Comparison of ENCODE assay signal across 17 cellular contexts in the genomic region with DNA sequence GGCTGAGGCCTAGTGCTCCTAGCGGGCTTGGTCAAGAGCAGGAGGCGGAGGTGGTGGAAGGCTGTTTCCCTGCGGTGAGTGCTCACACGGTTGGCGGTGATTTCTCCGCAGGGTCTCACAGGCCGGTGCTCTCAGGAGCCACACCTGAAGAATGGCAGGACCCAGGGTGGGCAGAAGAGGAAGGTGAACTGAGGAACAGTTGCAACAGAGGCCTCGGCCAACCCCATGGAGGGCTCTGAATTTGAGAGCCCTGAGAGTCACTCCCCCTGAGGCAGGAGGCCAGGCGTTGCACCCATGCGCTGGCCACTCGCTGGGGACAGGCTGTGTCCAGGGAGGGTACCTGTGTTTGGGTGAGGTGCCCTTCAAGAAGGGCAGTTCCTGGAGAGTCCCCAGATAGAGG. TPM values are rescaled to one million over a fixed set of nuclear protein-coding genes. Genes with fewer than 3 reads are reported as not detected.
DNase-seq lines count a peak whose midpoint lies in the region; ATAC-seq and TF ChIP-seq lines count a peak whose summit lies in the region.
"Had no signal": no experiment of that assay in that cellular context is flagged by ENCODE, and none has a peak within 500 bp of the region (broad histone marks: within the 10 kb centered on the region; RNA-seq: fewer than 3 reads in every experiment).

No MANE protein-coding gene starts in this region.

- no peak for TF ChIP-seq EP300 in SK-N-SH (IDR thresholded peaks at IDR 0.05; ENCODE audit: borderline replicate concordance in 1 of 2, low read depth in 1 of 2, low read length in 1 of 2)

- no peak overlapping the region for H3K27ac ChIP-seq in Karpas-422 (ENCODE audit: low read length)
- no peak overlapping the region for H3K27ac ChIP-seq in SK-N-SH (ENCODE audit: low read depth in 2 of 2, low read length in 1 of 2)
- H3K27ac ChIP-seq: GM23248 had no signal

- CTCF ChIA-PET in SK-N-SH (lab: Yijun Ruan, JAX): no interaction called here

- H4K20me1 ChIP-seq in Karpas-422 (ENCODE audit: insufficient read depth, low read depth, low read length) (no peaks in the 10 kb centered on the region), SK-N-SH (ENCODE audit: insufficient read depth) (no peaks in the 10 kb centered on the region)

- H3K79me2 ChIP-seq in Karpas-422 (ENCODE audit: low read length) (no peaks in the 10 kb centered on the region), SK-N-SH (ENCODE audit: insufficient read depth) (no peaks in the 10 kb centered on the region)

- POLR2A ChIA-PET in SK-N-SH (lab: Yijun Ruan, JAX): no interaction called here

- H3K9me2 ChIP-seq in Karpas-422 (replicated peaks; ENCODE audit: insufficient read depth, low read length): no peaks in the 10 kb centered on the region
- no peaks in the 10 kb centered on the region for H3K9me2 ChIP-seq in SK-N-SH

- H3K36me3 ChIP-seq in Karpas-422 (ENCODE audit: insufficient read depth, low read length): no peaks in the 10 kb centered on the region
- H3K36me3 ChIP-seq in SK-N-SH (replicated peaks in 1 of 2; ENCODE audit: control insufficient read depth in 1 of 2, insufficient read depth in 2 of 2, low read length in 1 of 2): no peaks in the 10 kb centered on the region

- no peak overlapping the region for H3K4me3 Mint-ChIP-seq in glutamatergic neuron (ENCODE audit: unreplicated experiment)
- H3K4me3 Mint-ChIP-seq in nephron progenitor cell: no peak overlapping the region
- H3K4me3 Mint-ChIP-seq: CD14-positive monocyte; CD4-positive, alpha-beta T cell had no signal

- H3K36me3 Mint-ChIP-seq in glutamatergic neuron (ENCODE audit: unreplicated experiment) (peaks cover 5% of the 10 kb centered on the region), nephron progenitor cell (ENCODE audit: low read depth) (peaks cover 11% of the 10 kb centered on the region)
- H3K36me3 Mint-ChIP-seq: CD14-positive monocyte; CD8-positive, alpha-beta memory T cell had no signal

- H3K9me3 Mint-ChIP-seq in glutamatergic neuron (ENCODE audit: unreplicated experiment) (peaks cover 15% of the 10 kb centered on the region), nephron progenitor cell (no peaks in the 10 kb centered on the region)
- H3K9me3 Mint-ChIP-seq: CD4-positive, alpha-beta T cell had no signal

- peaks cover 12% of the 10 kb centered on the region for H3K4me1 Mint-ChIP-seq in glutamatergic neuron (ENCODE audit: low read depth, unreplicated experiment)
- H3K4me1 Mint-ChIP-seq in nephron progenitor cell: peaks cover 48% of the 10 kb centered on the region

- H3F3A ChIP-seq in SK-N-SH (replicated peaks; ENCODE audit: insufficient read depth): no peaks in the 10 kb centered on the region

- TF ChIP-seq CTCF in glutamatergic neuron (IDR thresholded peaks at IDR 0.05; ENCODE audit: partially characterized antibody, unreplicated experiment) (no peak), nephron progenitor cell (IDR thresholded peaks at IDR 0.05) (no peak), SK-N-SH (IDR thresholded peaks at IDR 0.05) (no peak)

- no peak overlapping the region for H3K4me3 ChIP-seq in Karpas-422 (ENCODE audit: low read length)
- no peak overlapping the region for H3K4me3 ChIP-seq in SK-N-SH (ENCODE audit: low read depth in 2 of 2, low read length in 1 of 2)
- H3K4me3 ChIP-seq: GM23248 had no signal

- peak overlapping the region; percentile 33 for H3K27ac Mint-ChIP-seq in glutamatergic neuron (ENCODE audit: unreplicated experiment)
- H3K27ac Mint-ChIP-seq in nephron progenitor cell: peak overlapping the region; percentile 85
- H3K27ac Mint-ChIP-seq: CD4-positive, alpha-beta T cell; CD8-positive, alpha-beta memory T cell had no signal

- no peak for ATAC-seq in HG02970 (IDR thresholded peaks at IDR 0.05; ENCODE audit: low FRiP score, unreplicated experiment)

- peaks cover 41% of the 10 kb centered on the region for H3K4me1 ChIP-seq in Karpas-422 (ENCODE audit: low read length)
- no peaks in the 10 kb centered on the region; a peak in 1 of 4 replicates for H3K4me1 ChIP-seq in SK-N-SH (ENCODE audit: control insufficient read depth in 1 of 2, insufficient read depth in 2 of 2, low read depth in 1 of 2, low read length in 1 of 2)

- H3K9ac ChIP-seq in Karpas-422 (ENCODE audit: low read length) (no peak overlapping the region), SK-N-SH (no peak overlapping the region)
- H3K9ac ChIP-seq: GM23248 had no signal

- TF ChIP-seq RAD21 in SK-N-SH (IDR thresholded peaks at IDR 0.05; ENCODE audit: low read length): no peak

- WGBS in SK-N-SH (ENCODE audit: low lambda C conversion rate): 86% methylated on average over 7 of the region's 11 CpGs

- H3K9me3 ChIP-seq in Karpas-422 (ENCODE audit: low read length) (no peaks in the 10 kb centered on the region), SK-N-SH (no peaks in the 10 kb centered on the region)

- peaks cover 6% of the 10 kb centered on the region for H3K27me3 Mint-ChIP-seq in glutamatergic neuron (ENCODE audit: unreplicated experiment)
- H3K27me3 Mint-ChIP-seq in nephron progenitor cell (ENCODE audit: low read depth, poor library complexity): peaks cover 7% of the 10 kb centered on the region

- H3K4me2 ChIP-seq in Karpas-422 (ENCODE audit: low read depth, low read length, poor library complexity, severe bottlenecking): peak overlapping the region; percentile 23
- no peak overlapping the region for H3K4me2 ChIP-seq in SK-N-SH

- H3K27me3 ChIP-seq in Karpas-422 (ENCODE audit: low read length) (no peaks in the 10 kb centered on the region; the same call in 1 of the 2 replicates), SK-N-SH (ENCODE audit: insufficient read depth) (no peaks in the 10 kb centered on the region)

- no peak overlapping the region for H2AFZ ChIP-seq in Karpas-422 (ENCODE audit: low read length)
- no peak overlapping the region for H2AFZ ChIP-seq in SK-N-SH (ENCODE audit: low read depth)
- H2AFZ ChIP-seq: GM23248 had no signal

- no peak for DNase-seq in Karpas-422
- no peak for DNase-seq in glutamatergic neuron
- DNase-seq in nephron progenitor cell: no peak
- no peak for DNase-seq in COR-L47 (lab: John Stamatoyannopoulos, UW)
- DNase-seq in inferior parietal cortex (ENCODE audit: extremely low spot score): no peak
- DNase-seq in SK-N-SH: no peak
- DNase-seq: Calu3; CD4-positive, alpha-beta T cell; CD8-positive, alpha-beta memory T cell; DMS53; DMS79 treated with DMSO at 0.1 percent for 48 hours; GF-D8; GM23248; H7; HCEC 1CT had no signal

TF ChIP-seq in SK-N-SH, 30 proteins besides CTCF, POLR2A, EP300 and RAD21 (continues in another document):
- TF ChIP-seq NFIC (IDR thresholded peaks at IDR 0.05; ENCODE audit: borderline replicate concordance) (no peak), POLR2AphosphoS5 (IDR thresholded peaks at IDR 0.05; ENCODE audit: low read depth, low read length) (no peak), RFX5 (IDR thresholded peaks at IDR 0.05; ENCODE audit: low read length) (no peak), YY1 (IDR thresholded peaks at IDR 0.05; ENCODE audit: low read depth) (no peak), JUND (IDR thresholded peaks at IDR 0.05) (no peak), TAF1 (IDR thresholded peaks at IDR 0.05; ENCODE audit: borderline replicate concordance, low read depth, low read length) (no peak), FOXM1 (IDR thresholded peaks at IDR 0.05; ENCODE audit: low read depth) (no peak), ELF1 (IDR thresholded peaks at IDR 0.05) (no peak), MEF2A (IDR thresholded peaks at IDR 0.05; ENCODE audit: borderline replicate concordance, low read depth) (no peak), FOXJ3 (CRISPR knock-in tag; IDR thresholded peaks at IDR 0.05) (no peak), MXI1 (IDR thresholded peaks at IDR 0.05; ENCODE audit: low read depth, low read length) (no peak), RXRA (IDR thresholded peaks at IDR 0.05; ENCODE audit: borderline replicate concordance, low read depth) (no peak), NRF1 (IDR thresholded peaks at IDR 0.05; ENCODE audit: low read depth, low read length) (no peak)
- TF ChIP-seq, protein P1, sequence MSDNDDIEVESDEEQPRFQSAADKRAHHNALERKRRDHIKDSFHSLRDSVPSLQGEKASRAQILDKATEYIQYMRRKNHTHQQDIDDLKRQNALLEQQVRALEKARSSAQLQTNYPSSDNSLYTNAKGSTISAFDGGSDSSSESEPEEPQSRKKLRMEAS (IDR thresholded peaks at IDR 0.05; ENCODE audit: low read depth): no peak
- TF ChIP-seq, protein P2, sequence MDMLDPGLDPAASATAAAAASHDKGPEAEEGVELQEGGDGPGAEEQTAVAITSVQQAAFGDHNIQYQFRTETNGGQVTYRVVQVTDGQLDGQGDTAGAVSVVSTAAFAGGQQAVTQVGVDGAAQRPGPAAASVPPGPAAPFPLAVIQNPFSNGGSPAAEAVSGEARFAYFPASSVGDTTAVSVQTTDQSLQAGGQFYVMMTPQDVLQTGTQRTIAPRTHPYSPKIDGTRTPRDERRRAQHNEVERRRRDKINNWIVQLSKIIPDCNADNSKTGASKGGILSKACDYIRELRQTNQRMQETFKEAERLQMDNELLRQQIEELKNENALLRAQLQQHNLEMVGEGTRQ (IDR thresholded peaks at IDR 0.05; ENCODE audit: borderline replicate concordance, low read depth, low read length): no peak
- TF ChIP-seq, protein P3, sequence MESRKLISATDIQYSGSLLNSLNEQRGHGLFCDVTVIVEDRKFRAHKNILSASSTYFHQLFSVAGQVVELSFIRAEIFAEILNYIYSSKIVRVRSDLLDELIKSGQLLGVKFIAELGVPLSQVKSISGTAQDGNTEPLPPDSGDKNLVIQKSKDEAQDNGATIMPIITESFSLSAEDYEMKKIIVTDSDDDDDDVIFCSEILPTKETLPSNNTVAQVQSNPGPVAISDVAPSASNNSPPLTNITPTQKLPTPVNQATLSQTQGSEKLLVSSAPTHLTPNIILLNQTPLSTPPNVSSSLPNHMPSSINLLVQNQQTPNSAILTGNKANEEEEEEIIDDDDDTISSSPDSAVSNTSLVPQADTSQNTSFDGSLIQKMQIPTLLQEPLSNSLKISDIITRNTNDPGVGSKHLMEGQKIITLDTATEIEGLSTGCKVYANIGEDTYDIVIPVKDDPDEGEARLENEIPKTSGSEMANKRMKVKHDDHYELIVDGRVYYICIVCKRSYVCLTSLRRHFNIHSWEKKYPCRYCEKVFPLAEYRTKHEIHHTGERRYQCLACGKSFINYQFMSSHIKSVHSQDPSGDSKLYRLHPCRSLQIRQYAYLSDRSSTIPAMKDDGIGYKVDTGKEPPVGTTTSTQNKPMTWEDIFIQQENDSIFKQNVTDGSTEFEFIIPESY (IDR thresholded peaks at IDR 0.05; ENCODE audit: borderline replicate concordance, low read depth): no peak

RNA-seq across cellular contexts. Expression of a gene that starts 35.3 kb away (rescaled TPM):
- 41.0 and 53.3 TPM in 2 replicates for total RNA-seq in Karpas-422 (2014; rRNA removed; shearing (Covaris generic); ENCODE audit: low replicate concordance)
- 192 TPM for total RNA-seq in glutamatergic neuron (ENCODE audit: unreplicated experiment)
- 3.4 and 4.4 TPM in 2 replicates for polyA plus RNA-seq in SK-N-SH (2012; rRNA removed)
- 2.8 and 2.9 TPM in 2 replicates for polyA plus RNA-seq in SK-N-SH (2012; cell fraction: cytosol; rRNA removed)
- polyA plus RNA-seq in SK-N-SH (2012; cell fraction: nucleus; rRNA removed): 10.3 and 10.8 TPM in 2 replicates
